9 cellular contexts compared by ENCODE assay signal in the genomic region with DNA sequence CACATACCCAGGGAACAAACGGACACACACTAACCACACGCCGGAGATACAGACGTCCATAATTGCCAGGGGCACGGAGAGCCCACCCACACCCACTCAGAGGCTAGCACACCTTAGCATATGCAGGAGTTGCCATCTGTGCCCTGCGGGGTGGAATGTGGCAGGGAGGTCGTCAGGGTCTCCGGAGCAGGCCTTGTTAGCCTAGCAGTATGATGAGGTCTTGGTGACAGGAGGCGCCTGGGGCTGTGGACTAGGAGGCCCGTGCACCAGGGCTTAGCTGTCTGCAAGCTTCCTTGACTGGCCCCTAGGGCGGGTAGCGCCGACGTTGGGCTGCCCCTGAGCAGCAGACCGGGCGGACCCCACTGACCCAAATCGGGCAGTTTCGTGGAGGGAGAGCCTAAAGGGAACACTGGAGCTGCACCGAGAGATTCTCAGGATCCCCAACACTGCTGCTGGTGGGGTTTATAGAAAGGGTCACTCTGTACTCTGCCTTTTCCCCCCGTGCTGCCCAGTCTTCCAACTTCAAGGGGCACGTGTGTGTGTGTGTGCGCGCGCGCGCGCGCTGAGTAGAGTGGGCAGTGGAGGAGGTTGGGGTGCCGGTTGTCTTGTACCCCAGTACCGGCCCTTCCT. TPM values are rescaled to one million over a fixed set of nuclear protein-coding genes. Genes with fewer than 3 reads are reported as not detected.
A peak's percentile ranks its signal among the peaks of the same experiment; 100 is the strongest.
DNase-seq lines count a peak whose midpoint lies in the region; ATAC-seq and TF ChIP-seq lines count a peak whose summit lies in the region.
"Had no signal": no experiment of that assay in that cellular context is flagged by ENCODE, and none has a peak within 500 bp of the region (broad histone marks: within the 10 kb centered on the region; RNA-seq: fewer than 3 reads in every experiment).

No MANE protein-coding gene starts in this region.

- no peak for TF ChIP-seq EP300 in ovary (IDR thresholded peaks at IDR 0.05)

- CTCF ChIA-PET in CD4-positive, alpha-beta T cell (lab: Charles Lee) = interaction anchor here (1.0 to 10.7 kb wide), 3 partner anchors 12 to 25 kb away, joined by 3 to 225 read pairs (median 127); partner anchors contain the start of genes NXPH4 and SHMT2
- CTCF ChIA-PET in GM10248 (lab: Yijun Ruan, JAX) = interaction anchor here (1.2 to 22.8 kb wide), 10 partner anchors 9 to 218 kb away, joined by 3 to 403 read pairs (median 42); partner anchors contain the start of genes GLI1, INHBE, NXPH4 and SHMT2

- no peaks in the 10 kb centered on the region for H3K9me3 ChIP-seq in CD4-positive, alpha-beta T cell (ENCODE audit: control insufficient read depth, low read length)
- H3K9me3 ChIP-seq in ovary = no peaks in the 10 kb centered on the region
- H3K9me3 ChIP-seq: mucosa of descending colon had no signal

- no peak overlapping the region for H3K27ac ChIP-seq in CD4-positive, alpha-beta T cell (ENCODE audit: low read depth, low read length)
- H3K27ac ChIP-seq in HL-60 (replicated peaks) (no peak overlapping the region), ovary (no peak overlapping the region)

- intact Hi-C loops in CD4-positive, alpha-beta T cell (cut with DNase I, micrococcal nuclease) = loop anchor here in 1 of 2 experiments (5.0 kb wide), 1 partner anchor 114 kb away; the partner anchor contains the start of gene LRP1
- intact Hi-C loops in ovary (cut with DNase I) = no loop called here

- WGBS in ovary, 3 donors = 13 to 15% (median 15%) methylated on average over 29 to 30 of the region's 30 CpGs

- H3K4me3 Mint-ChIP-seq in CD4-positive, alpha-beta T cell = peak overlapping the region; percentile 96
- peak overlapping the region; percentile 84 for H3K4me3 Mint-ChIP-seq in activated T-cell treated with anti-CD3 and anti-CD28 coated beads, Interleukin-2, amount 50 U/mL, for 24 hours

- H3K27me3 ChIP-seq in CD4-positive, alpha-beta T cell (ENCODE audit: control insufficient read depth, insufficient read depth, low read length) = peaks cover 60% of the 10 kb centered on the region
- H3K27me3 ChIP-seq in HL-60 (ENCODE audit: insufficient read depth, poor library complexity, severe bottlenecking) = peaks cover 23% of the 10 kb centered on the region
- H3K27me3 ChIP-seq in ovary = peaks cover 2% of the 10 kb centered on the region

- TF ChIP-seq CTCF in CD4-positive, alpha-beta T cell (IDR thresholded peaks at IDR 0.05) = no peak
- TF ChIP-seq CTCF in HL-60 (IDR thresholded peaks at IDR 0.05; ENCODE audit: insufficient read depth, low read length) = no peak
- TF ChIP-seq CTCF in GM10248 (IDR thresholded peaks at IDR 0.05; ENCODE audit: control extremely low read depth, extremely low read depth, low read depth, missing control alignments) = no peak
- TF ChIP-seq CTCF in ovary (IDR thresholded peaks at IDR 0.05) = no peak

- H3K36me3 Mint-ChIP-seq in CD4-positive, alpha-beta T cell (ENCODE audit: low read depth) = no peaks in the 10 kb centered on the region
- peaks cover 7% of the 10 kb centered on the region for H3K36me3 Mint-ChIP-seq in activated T-cell treated with anti-CD3 and anti-CD28 coated beads, Interleukin-2, amount 50 U/mL, for 24 hours (ENCODE audit: low read depth)

- no peaks in the 10 kb centered on the region for H3K36me3 ChIP-seq in ovary

- DNase-seq in CD4-positive, alpha-beta T cell = no peak
- DNase-seq in HL-60 (ENCODE audit: low read depth in 1 of 2, low spot score in 1 of 2) (no peak), islet precursor cell (peak; percentile 93), GM10248 (ENCODE audit: extremely low spot score) (no peak), ovary (no peak), midbrain (lab: John Stamatoyannopoulos, UW) (no peak), SW 1271 (lab: John Stamatoyannopoulos, UW) (no peak)
- peak; percentile 54 for DNase-seq in activated T-cell treated with anti-CD3 and anti-CD28 coated beads, Interleukin-2, amount 50 U/mL, for 24 hours

- H3K4me1 ChIP-seq in ovary (ENCODE audit: insufficient read depth) = peaks cover 16% of the 10 kb centered on the region

- H3K4me3 ChIP-seq in HL-60 (replicated peaks; ENCODE audit: insufficient read depth, low read length) = peak overlapping the region; percentile 53
- no peak overlapping the region for H3K4me3 ChIP-seq in ovary
- H3K4me3 ChIP-seq: mucosa of descending colon had no signal

- TF ChIP-seq POLR2A in ovary (IDR thresholded peaks at IDR 0.05) = no peak

- no peak overlapping the region for H3K27ac Mint-ChIP-seq in CD4-positive, alpha-beta T cell
- peak overlapping the region; percentile 90 for H3K27ac Mint-ChIP-seq in activated T-cell treated with anti-CD3 and anti-CD28 coated beads, Interleukin-2, amount 50 U/mL, for 24 hours

- POLR2A ChIA-PET in CD4-positive, alpha-beta T cell (lab: Charles Lee) = interaction anchor here (0.6 to 4.3 kb wide), 8 partner anchors 9 to 488 kb away, joined by 3 to 48 read pairs (median 15); partner anchors contain the start of genes SHMT2 and STAT6
- POLR2A ChIA-PET in GM10248 (lab: Yijun Ruan, JAX) = interaction anchor here (1.2 to 6.5 kb wide), 2 partner anchors 11 to 26 kb away, joined by 3 to 32 read pairs; partner anchors contain the start of gene SHMT2

- peaks cover 81% of the 10 kb centered on the region for H3K27me3 Mint-ChIP-seq in CD4-positive, alpha-beta T cell
- peaks cover 76% of the 10 kb centered on the region for H3K27me3 Mint-ChIP-seq in activated T-cell treated with anti-CD3 and anti-CD28 coated beads, Interleukin-2, amount 50 U/mL, for 24 hours

- H3K9me3 Mint-ChIP-seq in CD4-positive, alpha-beta T cell = no peaks in the 10 kb centered on the region
- H3K9me3 Mint-ChIP-seq in activated T-cell treated with anti-CD3 and anti-CD28 coated beads, Interleukin-2, amount 50 U/mL, for 24 hours = no peaks in the 10 kb centered on the region

- H3K4me1 Mint-ChIP-seq in CD4-positive, alpha-beta T cell (ENCODE audit: low read depth) = peaks cover 78% of the 10 kb centered on the region
- H3K4me1 Mint-ChIP-seq in activated T-cell treated with anti-CD3 and anti-CD28 coated beads, Interleukin-2, amount 50 U/mL, for 24 hours (ENCODE audit: low read depth) = peaks cover 72% of the 10 kb centered on the region

- ATAC-seq in CD4-positive, alpha-beta T cell (ENCODE audit: poor library complexity) = no peak

RNA-seq across cellular contexts. Expression of gene STAC3, which starts 9.9 kb away (rescaled TPM):
- total RNA-seq in CD4-positive, alpha-beta T cell = 1 to 10 TPM; 2.0 to 3.0 TPM
- 1 to 10 TPM in 6 of 7 donors, under 1 TPM in 1; 0.66 to 2.3 (median 1.8) TPM for total RNA-seq in ovary
- polyA plus RNA-seq in ovary = 1 to 10 TPM in 1 of 2 donors, under 1 TPM in 1; 0.77 to 2.9 TPM

RNA-seq across cellular contexts. Expression of gene SHMT2, which starts 11.5 kb away (rescaled TPM):
- 10 to 100 TPM; 21.3 to 22.2 TPM for total RNA-seq in CD4-positive, alpha-beta T cell
- 100 to 1,000 TPM in 1 of 7 donors, 10 to 100 TPM in 6; 32.3 to 185 (median 46.6) TPM for total RNA-seq in ovary
- 10 to 100 TPM; 23.0 to 34.7 TPM for polyA plus RNA-seq in ovary

RNA-seq across cellular contexts. Expression of gene NXPH4, which starts 24.4 kb away (rescaled TPM):
- total RNA-seq in CD4-positive, alpha-beta T cell = not detected
- total RNA-seq in ovary = under 1 TPM in 1 of 7 donors, not detected in 6; 0.20 TPM
- under 1 TPM in 1 of 2 donors, not detected in 1; 0.13 TPM for polyA plus RNA-seq in ovary

Comparison
In these comparisons a context has a peak if more than half of its experiments do, and no peak if none do; other contexts are left out.
1. DNase-seq: peak in activated T-cell treated with anti-CD3 and anti-CD28 coated beads, Interleukin-2, amount 50 U/mL, for 24 hours (single experiment) and islet precursor cell (single experiment); none in CD4-positive, alpha-beta T cell (0 of 10), HL-60 (0 of 2), GM10248 (single experiment), ovary (0 of 5), midbrain (single experiment) and SW 1271 (0 of 2).